In the genomic region with DNA sequence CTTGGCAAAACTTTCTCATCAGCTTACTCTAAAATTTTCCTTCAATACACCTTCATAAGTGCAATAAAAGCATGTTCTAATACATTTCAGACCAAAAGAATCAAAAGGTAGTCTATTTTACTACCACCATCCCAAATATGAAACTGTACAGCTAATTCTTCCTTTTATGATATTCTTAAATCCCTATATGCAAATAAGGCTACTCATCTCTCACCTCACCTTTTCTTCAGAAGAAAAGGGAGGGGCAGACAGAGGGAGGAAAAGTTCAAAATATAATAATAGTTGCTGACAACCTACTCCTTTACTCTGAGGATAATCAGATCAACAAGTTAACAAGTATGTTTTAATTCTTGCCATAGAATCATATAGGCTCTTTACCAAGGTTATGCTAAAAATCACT, we compare ENCODE assay signal across 22 cellular contexts. TPM values are rescaled to one million over a fixed set of nuclear protein-coding genes. Genes with fewer than 3 reads are reported as not detected.
DNase-seq lines count a peak whose midpoint lies in the region; ATAC-seq lines count a peak whose summit lies in the region.
"Had no signal": no experiment of that assay in that cellular context is flagged by ENCODE, and none has a peak within 500 bp of the region (broad histone marks: within the 10 kb centered on the region; RNA-seq: fewer than 3 reads in every experiment).

No MANE protein-coding gene starts in this region.

- H3K9me3 ChIP-seq in naive thymus-derived CD4-positive, alpha-beta T cell (ENCODE audit: control insufficient read depth in 2 of 3, low read length in 3 of 3): no peaks in the 10 kb centered on the region
- H3K9me3 ChIP-seq: prostate gland, SK-N-SH, stomach had no signal

- CTCF ChIA-PET in naive thymus-derived CD4-positive, alpha-beta T cell (lab: Charles Lee): no interaction called here

- H3K4me1 ChIP-seq in naive thymus-derived CD4-positive, alpha-beta T cell (ENCODE audit: control insufficient read depth in 2 of 2, insufficient read depth in 2 of 2, low read length in 2 of 2): peaks cover 1 to 8% of the 10 kb centered on the region in 2 donors
- H3K4me1 ChIP-seq: prostate gland had no signal

- H3K36me3 ChIP-seq in naive thymus-derived CD4-positive, alpha-beta T cell (ENCODE audit: control insufficient read depth in 2 of 3, insufficient read depth in 3 of 3, low read length in 3 of 3): peaks cover 8 to 49% (median 9%) of the 10 kb centered on the region in 3 experiments

- no peak overlapping the region for H3K4me3 Mint-ChIP-seq in activated naive CD4-positive, alpha-beta T cell treated with anti-CD3 and anti-CD28 coated beads, Interleukin-2, amount 50 U/mL, for 24 hours
- no peak overlapping the region for H3K4me3 Mint-ChIP-seq in naive thymus-derived CD4-positive, alpha-beta T cell
- H3K4me3 Mint-ChIP-seq: activated CD4-positive, alpha-beta T cell treated with anti-CD3 and anti-CD28 coated beads, Interleukin-2, amount 10 ng/mL, durations not matched to agents 7 days and 5 days; CD4-positive, alpha-beta memory T cell; mesothelial cell of epicardium; neural crest cell had no signal

- no peak for DNase-seq in activated naive CD4-positive, alpha-beta T cell (lab: John Stamatoyannopoulos, UW)
- no peak for DNase-seq in naive thymus-derived CD4-positive, alpha-beta T cell
- DNase-seq in left colon: no peak
- DNase-seq in HK-2 (ENCODE audit: unreplicated experiment): no peak
- DNase-seq in DMS 273 (lab: John Stamatoyannopoulos, UW; ENCODE audit: unreplicated experiment): no peak
- DNase-seq: activated CD4-positive, alpha-beta T cell treated with anti-CD3 and anti-CD28 coated beads, Interleukin-2, amount 10 ng/mL, durations not matched to agents 7 days and 5 days; CD4-positive, alpha-beta memory T cell; DND-41; dorsolateral prefrontal cortex; GM23248; left cardiac atrium; NCI-H1417; NCI-H748 treated with DMSO at 0.1 percent for 48 hours; SK-N-SH; stomach had no signal

- H3K27me3 Mint-ChIP-seq in activated naive CD4-positive, alpha-beta T cell treated with anti-CD3 and anti-CD28 coated beads, Interleukin-2, amount 50 U/mL, for 24 hours: no peaks in the 10 kb centered on the region
- no peaks in the 10 kb centered on the region for H3K27me3 Mint-ChIP-seq in naive thymus-derived CD4-positive, alpha-beta T cell
- H3K27me3 Mint-ChIP-seq: activated CD4-positive, alpha-beta T cell treated with anti-CD3 and anti-CD28 coated beads, Interleukin-2, amount 10 ng/mL, durations not matched to agents 7 days and 5 days; CD4-positive, alpha-beta memory T cell had no signal

- peak overlapping the region; percentile 59 for H3K27ac Mint-ChIP-seq in activated naive CD4-positive, alpha-beta T cell treated with anti-CD3 and anti-CD28 coated beads, Interleukin-2, amount 50 U/mL, for 24 hours
- peak overlapping the region in 3 of 9 donors; percentile 55 to 84 (median 78) for H3K27ac Mint-ChIP-seq in naive thymus-derived CD4-positive, alpha-beta T cell
- H3K27ac Mint-ChIP-seq: activated CD4-positive, alpha-beta T cell treated with anti-CD3 and anti-CD28 coated beads, Interleukin-2, amount 10 ng/mL, durations not matched to agents 7 days and 5 days; mesothelial cell of epicardium had no signal

- H3K4me1 Mint-ChIP-seq in activated naive CD4-positive, alpha-beta T cell treated with anti-CD3 and anti-CD28 coated beads, Interleukin-2, amount 50 U/mL, for 24 hours: peaks cover 60% of the 10 kb centered on the region
- peaks cover 19 to 55% (median 34%) of the 10 kb centered on the region in 7 donors for H3K4me1 Mint-ChIP-seq in naive thymus-derived CD4-positive, alpha-beta T cell

- peak overlapping the region; percentile 37 for H3K27ac ChIP-seq in naive thymus-derived CD4-positive, alpha-beta T cell (ENCODE audit: low read depth, low read length)
- H3K27ac ChIP-seq: cardiac muscle cell, dorsolateral prefrontal cortex, GM23248, prostate gland, stomach had no signal

- intact Hi-C loops in naive thymus-derived CD4-positive, alpha-beta T cell (cut with micrococcal nuclease): no loop called here
- intact Hi-C loops in left colon (cut with DNase I, micrococcal nuclease): no loop called here

- ATAC-seq in GM21619 (IDR thresholded peaks at IDR 0.05; ENCODE audit: unreplicated experiment) (peak; percentile 58), HG03442 (IDR thresholded peaks at IDR 0.05; ENCODE audit: unreplicated experiment) (peak; percentile 62), left colon (no peak)
- ATAC-seq in naive thymus-derived CD4-positive, alpha-beta T cell: no peak
- ATAC-seq: left cardiac atrium had no signal

- no peak overlapping the region for H3K4me3 ChIP-seq in naive thymus-derived CD4-positive, alpha-beta T cell (ENCODE audit: low read length)
- H3K4me3 ChIP-seq: cardiac muscle cell, dorsolateral prefrontal cortex, GM23248, prostate gland, stomach had no signal

- H3K9me3 Mint-ChIP-seq in activated naive CD4-positive, alpha-beta T cell treated with anti-CD3 and anti-CD28 coated beads, Interleukin-2, amount 50 U/mL, for 24 hours: no peaks in the 10 kb centered on the region
- no peaks in the 10 kb centered on the region for H3K9me3 Mint-ChIP-seq in naive thymus-derived CD4-positive, alpha-beta T cell
- H3K9me3 Mint-ChIP-seq: activated CD4-positive, alpha-beta T cell treated with anti-CD3 and anti-CD28 coated beads, Interleukin-2, amount 10 ng/mL, durations not matched to agents 7 days and 5 days; CD4-positive, alpha-beta memory T cell; mesothelial cell of epicardium; neural crest cell had no signal

- no peaks in the 10 kb centered on the region for H3K27me3 ChIP-seq in naive thymus-derived CD4-positive, alpha-beta T cell (ENCODE audit: control insufficient read depth in 2 of 2, insufficient read depth in 2 of 2, low read length in 2 of 2)
- H3K27me3 ChIP-seq: cardiac muscle cell, dorsolateral prefrontal cortex, stomach had no signal

- POLR2A ChIA-PET in naive thymus-derived CD4-positive, alpha-beta T cell (lab: Charles Lee): interaction anchor here (0.9 to 16.5 kb wide), 3 partner anchors 4 to 563 kb away, joined by 3 to 307 read pairs (median 307); a partner anchor contains a TSS

- peaks cover 8% of the 10 kb centered on the region for H3K36me3 Mint-ChIP-seq in activated naive CD4-positive, alpha-beta T cell treated with anti-CD3 and anti-CD28 coated beads, Interleukin-2, amount 50 U/mL, for 24 hours
- peaks cover 0 to 20% (median 12%) of the 10 kb centered on the region in 5 donors for H3K36me3 Mint-ChIP-seq in naive thymus-derived CD4-positive, alpha-beta T cell

RNA-seq across cellular contexts. Expression of a gene that starts 7.4 kb away (rescaled TPM):
- 10 to 100 TPM; 16.0 to 38.1 (median 19.3) TPM for total RNA-seq in naive thymus-derived CD4-positive, alpha-beta T cell
- 10 to 100 TPM in 1 of 2 donors, 1 to 10 TPM in 1; 8.7 to 13.0 TPM for polyA plus RNA-seq in naive thymus-derived CD4-positive, alpha-beta T cell
- total RNA-seq in left colon: 10 to 100 TPM; 25.2 to 32.7 TPM

RNA-seq across cellular contexts. Expression of a gene that starts 7.5 kb away (rescaled TPM):
- total RNA-seq in naive thymus-derived CD4-positive, alpha-beta T cell: 10 to 100 TPM; 22.7 to 89.0 (median 41.4) TPM
- 1 to 10 TPM; 6.7 to 6.8 TPM for polyA plus RNA-seq in naive thymus-derived CD4-positive, alpha-beta T cell
- total RNA-seq in left colon: 10 to 100 TPM; 33.4 to 46.9 TPM

RNA-seq across cellular contexts. Expression of a gene that starts 15.0 kb away (rescaled TPM):
- total RNA-seq in naive thymus-derived CD4-positive, alpha-beta T cell: 100 to 1,000 TPM in 2 of 5 experiments, 10 to 100 TPM in 3; 58.7 to 124 (median 93.4) TPM
- 10 to 100 TPM; 17.1 to 21.9 TPM for polyA plus RNA-seq in naive thymus-derived CD4-positive, alpha-beta T cell
- 10 to 100 TPM; 29.0 to 29.6 TPM for total RNA-seq in left colon

RNA-seq across cellular contexts. Expression of a gene that starts 42.1 kb away (rescaled TPM):
- 1 to 10 TPM; 2.5 to 4.7 (median 4.1) TPM for total RNA-seq in naive thymus-derived CD4-positive, alpha-beta T cell
- 1 to 10 TPM in 1 of 2 donors, under 1 TPM in 1; 0.58 to 1.6 TPM for polyA plus RNA-seq in naive thymus-derived CD4-positive, alpha-beta T cell
- total RNA-seq in left colon: 1 to 10 TPM; 1.3 to 1.6 TPM

RNA-seq across cellular contexts. Expression of a gene that starts 42.1 kb away (rescaled TPM):
- 10 to 100 TPM; 30.3 to 43.7 (median 35.7) TPM for total RNA-seq in naive thymus-derived CD4-positive, alpha-beta T cell
- 10 to 100 TPM in 1 of 2 donors, 1 to 10 TPM in 1; 5.5 to 18.5 TPM for polyA plus RNA-seq in naive thymus-derived CD4-positive, alpha-beta T cell
- total RNA-seq in left colon: 10 to 100 TPM; 15.3 to 16.9 TPM

Comparison
In these comparisons a context has a peak if more than half of its experiments do, and no peak if none do; other contexts are left out.
1. ATAC-seq: peak in GM21619 (single experiment) and HG03442 (single experiment); none in naive thymus-derived CD4-positive, alpha-beta T cell (single experiment) and left colon (single experiment).